In the genomic region with DNA sequence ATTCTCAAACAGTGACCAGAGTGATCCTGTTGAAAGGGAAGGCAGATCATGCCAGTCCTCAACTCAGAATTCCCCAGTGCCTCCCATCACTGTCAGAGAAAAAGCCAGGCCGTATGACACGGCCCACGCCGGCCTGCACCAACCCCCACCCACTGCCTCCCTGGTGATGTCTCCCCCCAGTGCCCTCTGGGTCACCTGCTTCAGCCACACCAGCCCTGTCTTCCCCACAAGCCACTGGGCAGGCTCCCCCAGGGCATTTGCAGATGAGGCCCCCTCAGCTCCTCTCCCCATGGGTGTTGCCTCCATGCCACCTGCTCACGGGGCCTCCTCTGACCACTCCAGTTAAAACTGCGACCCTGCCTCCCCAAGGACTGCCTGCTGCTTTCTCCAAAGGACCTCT, we compare ENCODE assay signal across 22 cellular contexts.
DNase-seq lines count a peak whose midpoint lies in the region; TF ChIP-seq lines count a peak whose summit lies in the region.
"Had no signal": no experiment of that assay in that cellular context is flagged by ENCODE, and none has a peak within 500 bp of the region (broad histone marks: within the 10 kb centered on the region; RNA-seq: fewer than 3 reads in every experiment).

No MANE protein-coding gene starts in this region.

- CTCF ChIA-PET in HEK293 (lab: Yijun Ruan, JAX), result no interaction called here
- CTCF ChIA-PET in SK-N-SH (lab: Yijun Ruan, JAX), result no interaction called here

- no peak overlapping the region for H2AFZ ChIP-seq in SK-N-SH (ENCODE audit: low read depth)

- H3K9me3 Mint-ChIP-seq in chondrocyte (ENCODE audit: low read depth), result peaks cover 3% of the 10 kb centered on the region
- no peaks in the 10 kb centered on the region for H3K9me3 Mint-ChIP-seq in neural crest cell
- H3K9me3 Mint-ChIP-seq in activated T-cell treated with anti-CD3 and anti-CD28 coated beads, Interleukin-2, amount 50 U/mL, for 24 hours, result peaks cover 2% of the 10 kb centered on the region

- 76% methylated on average over 6 of the region's 6 CpGs for WGBS in SK-N-SH (ENCODE audit: low lambda C conversion rate)

- H3K4me3 Mint-ChIP-seq in chondrocyte (ENCODE audit: unreplicated experiment), result no peak overlapping the region
- H3K4me3 Mint-ChIP-seq in neural crest cell, result no peak overlapping the region
- H3K4me3 Mint-ChIP-seq in activated T-cell treated with anti-CD3 and anti-CD28 coated beads, Interleukin-2, amount 50 U/mL, for 24 hours, result no peak overlapping the region
- H3K4me3 Mint-ChIP-seq: CD8-positive, alpha-beta memory T cell had no signal

- H3K9me2 ChIP-seq in SK-N-SH, result no peaks in the 10 kb centered on the region

- H3K79me2 ChIP-seq in SK-N-SH (ENCODE audit: insufficient read depth), result no peaks in the 10 kb centered on the region

- no peaks in the 10 kb centered on the region; the same call in 1 of the 2 replicates for H3K4me1 ChIP-seq in HEK293 (ENCODE audit: control insufficient read depth, insufficient read depth, low read length)
- H3K4me1 ChIP-seq in SK-N-SH (ENCODE audit: control insufficient read depth in 1 of 2, insufficient read depth in 2 of 2, low read depth in 1 of 2, low read length in 1 of 2), result peaks cover 0 to 5% of the 10 kb centered on the region in 2 experiments; a peak in 1 of 4 replicates
- H3K4me1 ChIP-seq: A549 had no signal

- H3K27ac Mint-ChIP-seq in chondrocyte (ENCODE audit: unreplicated experiment) (peak overlapping the region; percentile 32), neural crest cell (ENCODE audit: unreplicated experiment) (peak overlapping the region; percentile 88)
- no peak overlapping the region for H3K27ac Mint-ChIP-seq in activated T-cell treated with anti-CD3 and anti-CD28 coated beads, Interleukin-2, amount 50 U/mL, for 24 hours

- TF ChIP-seq RAD21 in SK-N-SH (IDR thresholded peaks at IDR 0.05; ENCODE audit: low read length), result no peak

- H3K9me3 ChIP-seq in HEK293 (ENCODE audit: control insufficient read depth, insufficient read depth, low read depth, low read length) (no peaks in the 10 kb centered on the region), SK-N-SH (no peaks in the 10 kb centered on the region)
- H3K9me3 ChIP-seq: A549 had no signal

- H4K20me1 ChIP-seq in SK-N-SH (ENCODE audit: insufficient read depth), result peaks cover 5% of the 10 kb centered on the region; the same call in 1 of the 2 replicates

- POLR2A ChIA-PET in HEK293 (lab: Yijun Ruan, JAX), result no interaction called here
- POLR2A ChIA-PET in SK-N-SH (lab: Yijun Ruan, JAX), result no interaction called here

- no peak for TF ChIP-seq EP300 in SK-N-SH (IDR thresholded peaks at IDR 0.05; ENCODE audit: borderline replicate concordance in 1 of 2, low read depth in 1 of 2, low read length in 1 of 2)

- no peaks in the 10 kb centered on the region for H3K27me3 ChIP-seq in SK-N-SH (ENCODE audit: insufficient read depth)

- H3K4me2 ChIP-seq in SK-N-SH, result no peak overlapping the region
- H3K4me2 ChIP-seq: A549 had no signal

- peaks cover 37% of the 10 kb centered on the region for H3K4me1 Mint-ChIP-seq in chondrocyte (ENCODE audit: low read depth)
- no peaks in the 10 kb centered on the region for H3K4me1 Mint-ChIP-seq in neural crest cell
- H3K4me1 Mint-ChIP-seq in activated T-cell treated with anti-CD3 and anti-CD28 coated beads, Interleukin-2, amount 50 U/mL, for 24 hours (ENCODE audit: low read depth), result peaks cover 1% of the 10 kb centered on the region
- H3K4me1 Mint-ChIP-seq: CD8-positive, alpha-beta memory T cell had no signal

- H3K27me3 Mint-ChIP-seq in chondrocyte (ENCODE audit: low read depth) (no peaks in the 10 kb centered on the region), neural crest cell (ENCODE audit: low read depth) (no peaks in the 10 kb centered on the region)
- no peaks in the 10 kb centered on the region for H3K27me3 Mint-ChIP-seq in activated T-cell treated with anti-CD3 and anti-CD28 coated beads, Interleukin-2, amount 50 U/mL, for 24 hours

- TF ChIP-seq CTCF in HEK293 (tag by site-specific recombination; IDR thresholded peaks at IDR 0.05) (no peak), chondrocyte (IDR thresholded peaks at IDR 0.05) (no peak), neural crest cell (conservative IDR thresholded peaks at IDR 0.05) (no peak), SK-N-SH (IDR thresholded peaks at IDR 0.05) (no peak)

- no peak for DNase-seq in chondrocyte (ENCODE audit: low spot score)
- DNase-seq in neural crest cell (ENCODE audit: low read depth, low spot score), result no peak
- peak; percentile 30 for DNase-seq in retina
- no peak for DNase-seq in activated T-cell treated with anti-CD3 and anti-CD28 coated beads, Interleukin-2, amount 50 U/mL, for 24 hours
- DNase-seq in DMS53 treated with DMSO at 0.1 percent for 48 hours (lab: John Stamatoyannopoulos, UW; ENCODE audit: unreplicated experiment), result no peak
- DNase-seq in SK-N-SH, result no peak
- DNase-seq in activated CD4-positive, CD25-positive, alpha-beta regulatory T cell (lab: John Stamatoyannopoulos, UW), result no peak
- DNase-seq: AML-193; CD8-positive, alpha-beta memory T cell; DND-41; Kasumi-1; NCI-H1105; NCI-H1436 treated with DMSO at 0.1 percent for 48 hours; NCI-H187 treated with DMSO at 0.1 percent for 48 hours; NCI-H2107; NCI-H446; NCI-H524 treated with DMSO at 0.1 percent for 48 hours; NCI-H774 had no signal

- H3K4me3 ChIP-seq in HEK293 (ENCODE audit: low read depth, low read length), result no peak overlapping the region
- no peak overlapping the region for H3K4me3 ChIP-seq in SK-N-SH (ENCODE audit: low read depth in 2 of 2, low read length in 1 of 2)
- H3K4me3 ChIP-seq: A549, K562 had no signal

- no peaks in the 10 kb centered on the region for H3F3A ChIP-seq in SK-N-SH (replicated peaks; ENCODE audit: insufficient read depth)

- peaks cover 3% of the 10 kb centered on the region for H3K36me3 Mint-ChIP-seq in chondrocyte (ENCODE audit: low read depth)
- no peaks in the 10 kb centered on the region for H3K36me3 Mint-ChIP-seq in neural crest cell (ENCODE audit: low read depth)
- H3K36me3 Mint-ChIP-seq in activated T-cell treated with anti-CD3 and anti-CD28 coated beads, Interleukin-2, amount 50 U/mL, for 24 hours (ENCODE audit: low read depth), result no peaks in the 10 kb centered on the region
- H3K36me3 Mint-ChIP-seq: CD8-positive, alpha-beta memory T cell had no signal

- no peak overlapping the region for H3K9ac ChIP-seq in SK-N-SH

- H3K36me3 ChIP-seq in HEK293 (ENCODE audit: control insufficient read depth in 2 of 2, insufficient read depth in 1 of 2, low read length in 2 of 2), result no peaks in the 10 kb centered on the region
- H3K36me3 ChIP-seq in SK-N-SH (replicated peaks in 1 of 2; ENCODE audit: control insufficient read depth in 1 of 2, insufficient read depth in 2 of 2, low read length in 1 of 2), result no peaks in the 10 kb centered on the region

- H3K27ac ChIP-seq in HEK293 (ENCODE audit: extremely low read depth, low read depth, low read length), result no peak overlapping the region
- no peak overlapping the region for H3K27ac ChIP-seq in SK-N-SH (ENCODE audit: low read depth in 2 of 2, low read length in 1 of 2)
- H3K27ac ChIP-seq: A549, C4-2B had no signal

TF ChIP-seq in HEK293, 187 proteins besides CTCF, POLR2A, EP300 and RAD21:
- 0 out of 2 replicates have a peak, but pooled peaks have one; percentile 12 for TF ChIP-seq GLIS1 (tag by site-specific recombination; IDR thresholded peaks at IDR 0.05)
- TF ChIP-seq ZIC2 (tag by site-specific recombination; IDR thresholded peaks at IDR 0.05), result peak; percentile 39
- TF ChIP-seq ZNF23 (tag by site-specific recombination; IDR thresholded peaks at IDR 0.05; ENCODE audit: borderline replicate concordance), result no peak
- TF ChIP-seq ZNF274 (IDR thresholded peaks at IDR 0.05; ENCODE audit: low read length), result no peak
- no peak for TF ChIP-seq ZNF274 (tag by site-specific recombination; IDR thresholded peaks at IDR 0.05; ENCODE audit: borderline replicate concordance)
TF ChIP-seq in HEK293: peak in this region for 2.

TF ChIP-seq in SK-N-SH, 30 proteins besides CTCF, POLR2A, EP300 and RAD21:
- TF ChIP-seq, protein P1, sequence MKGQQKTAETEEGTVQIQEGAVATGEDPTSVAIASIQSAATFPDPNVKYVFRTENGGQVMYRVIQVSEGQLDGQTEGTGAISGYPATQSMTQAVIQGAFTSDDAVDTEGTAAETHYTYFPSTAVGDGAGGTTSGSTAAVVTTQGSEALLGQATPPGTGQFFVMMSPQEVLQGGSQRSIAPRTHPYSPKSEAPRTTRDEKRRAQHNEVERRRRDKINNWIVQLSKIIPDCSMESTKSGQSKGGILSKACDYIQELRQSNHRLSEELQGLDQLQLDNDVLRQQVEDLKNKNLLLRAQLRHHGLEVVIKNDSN (IDR thresholded peaks at IDR 0.05; ENCODE audit: borderline replicate concordance, low read depth), result no peak
- TF ChIP-seq RCOR1 (IDR thresholded peaks at IDR 0.05; ENCODE audit: low read length), result no peak
- TF ChIP-seq FOXJ3 (CRISPR knock-in tag; IDR thresholded peaks at IDR 0.05), result no peak
- TF ChIP-seq GABPA (IDR thresholded peaks at IDR 0.05; ENCODE audit: low read depth), result no peak
- TF ChIP-seq, protein P2, sequence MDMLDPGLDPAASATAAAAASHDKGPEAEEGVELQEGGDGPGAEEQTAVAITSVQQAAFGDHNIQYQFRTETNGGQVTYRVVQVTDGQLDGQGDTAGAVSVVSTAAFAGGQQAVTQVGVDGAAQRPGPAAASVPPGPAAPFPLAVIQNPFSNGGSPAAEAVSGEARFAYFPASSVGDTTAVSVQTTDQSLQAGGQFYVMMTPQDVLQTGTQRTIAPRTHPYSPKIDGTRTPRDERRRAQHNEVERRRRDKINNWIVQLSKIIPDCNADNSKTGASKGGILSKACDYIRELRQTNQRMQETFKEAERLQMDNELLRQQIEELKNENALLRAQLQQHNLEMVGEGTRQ (IDR thresholded peaks at IDR 0.05; ENCODE audit: borderline replicate concordance, low read depth, low read length), result no peak
- TF ChIP-seq MEF2A (IDR thresholded peaks at IDR 0.05; ENCODE audit: borderline replicate concordance, low read depth), result no peak
- no peak for TF ChIP-seq EZH2phosphoT487 (IDR thresholded peaks at IDR 0.05; ENCODE audit: borderline replicate concordance, low read depth)
- TF ChIP-seq, protein P3, sequence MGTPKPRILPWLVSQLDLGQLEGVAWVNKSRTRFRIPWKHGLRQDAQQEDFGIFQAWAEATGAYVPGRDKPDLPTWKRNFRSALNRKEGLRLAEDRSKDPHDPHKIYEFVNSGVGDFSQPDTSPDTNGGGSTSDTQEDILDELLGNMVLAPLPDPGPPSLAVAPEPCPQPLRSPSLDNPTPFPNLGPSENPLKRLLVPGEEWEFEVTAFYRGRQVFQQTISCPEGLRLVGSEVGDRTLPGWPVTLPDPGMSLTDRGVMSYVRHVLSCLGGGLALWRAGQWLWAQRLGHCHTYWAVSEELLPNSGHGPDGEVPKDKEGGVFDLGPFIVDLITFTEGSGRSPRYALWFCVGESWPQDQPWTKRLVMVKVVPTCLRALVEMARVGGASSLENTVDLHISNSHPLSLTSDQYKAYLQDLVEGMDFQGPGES (IDR thresholded peaks at IDR 0.05; ENCODE audit: low read depth, low read length), result no peak
- TF ChIP-seq SMC3 (IDR thresholded peaks at IDR 0.05; ENCODE audit: low read depth, low read length), result no peak
